In the genomic region with DNA sequence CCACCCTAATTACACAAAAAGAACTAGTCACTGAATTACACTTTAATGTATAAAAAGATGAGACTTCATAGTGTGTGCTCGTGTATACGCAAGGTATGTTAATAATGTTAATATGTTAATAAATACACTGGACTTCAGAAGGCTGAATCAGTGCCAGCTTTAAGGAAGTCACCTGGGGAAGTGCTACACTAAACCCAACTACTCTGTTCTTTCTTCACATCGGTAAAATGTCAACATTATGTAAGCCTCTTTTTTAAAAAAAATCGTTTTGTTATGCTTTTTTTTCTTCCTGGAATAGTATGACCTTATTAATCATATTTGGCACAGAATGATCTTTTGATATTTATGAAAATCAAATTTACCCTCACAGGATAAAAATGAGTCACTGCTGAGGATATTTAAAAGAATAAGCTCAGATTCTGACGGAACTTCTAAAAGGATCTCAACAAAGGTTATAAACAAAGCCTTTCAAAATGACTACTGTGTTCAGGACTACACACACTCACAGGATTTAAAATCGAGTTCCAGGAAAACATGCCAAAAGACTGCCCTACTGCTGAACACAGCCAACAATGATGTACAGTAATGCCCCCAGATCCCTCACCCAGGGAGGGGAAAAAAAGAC, we compare ENCODE assay signal across 23 cellular contexts.
DNase-seq lines count a peak whose midpoint lies in the region; ATAC-seq and TF ChIP-seq lines count a peak whose summit lies in the region.
"Had no signal": no experiment of that assay in that cellular context is flagged by ENCODE, and none has a peak within 500 bp of the region (broad histone marks: within the 10 kb centered on the region; RNA-seq: fewer than 3 reads in every experiment).

No MANE protein-coding gene starts in this region.

- H3K27me3 Mint-ChIP-seq in natural killer cell treated with Interleukin-12 subunit alpha and Interleukin-12 subunit beta and Interleukin-15 and Interleukin-18, amount 100 ng/mL, for 72 hours: no peaks in the 10 kb centered on the region
- no peaks in the 10 kb centered on the region for H3K27me3 Mint-ChIP-seq in natural killer cell (ENCODE audit: low read depth in 2 of 2)
- H3K27me3 Mint-ChIP-seq: activated naive CD8-positive, alpha-beta T cell treated with anti-CD3 and anti-CD28 coated beads for 36 hours; central memory CD8-positive, alpha-beta T cell had no signal

- peaks cover 4 to 15% of the 10 kb centered on the region in 2 donors for H3K4me1 Mint-ChIP-seq in natural killer cell treated with Interleukin-12 subunit alpha and Interleukin-12 subunit beta and Interleukin-15 and Interleukin-18, amount 100 ng/mL, for 72 hours (ENCODE audit: low read depth in 2 of 2)
- H3K4me1 Mint-ChIP-seq in natural killer cell: no peaks in the 10 kb centered on the region
- H3K4me1 Mint-ChIP-seq: H9 had no signal

- TF ChIP-seq CTCF in natural killer cell (IDR thresholded peaks at IDR 0.05) (no peak), lung (IDR thresholded peaks at IDR 0.05; ENCODE audit: control extremely low read depth, extremely low read depth) (no peak), GM20000 (IDR thresholded peaks at IDR 0.05; ENCODE audit: extremely low read depth, missing control alignments) (no peak)

- no peak for DNase-seq in natural killer cell treated with Interleukin-12 subunit alpha and Interleukin-12 subunit beta and Interleukin-15 and Interleukin-18, amount 100 ng/mL, for 72 hours (ENCODE audit: low spot score)
- no peak for DNase-seq in natural killer cell
- peak; percentile 17 for DNase-seq in cerebellar cortex (ENCODE audit: low spot score)
- no peak for DNase-seq in lung (ENCODE audit: low spot score)
- DNase-seq in EL: no peak
- DNase-seq in stimulated activated naive CD4-positive, alpha-beta T cell (lab: John Stamatoyannopoulos, UW): no peak
- no peak for DNase-seq in NCI-H1105 (lab: John Stamatoyannopoulos, UW)
- DNase-seq in GM20000 (ENCODE audit: low spot score): no peak
- DNase-seq: activated CD8-positive, alpha-beta memory T cell treated with anti-CD3 and anti-CD28 coated beads, Interleukin-2, amount 50 U/mL, for 48 hours; activated naive CD8-positive, alpha-beta T cell treated with anti-CD3 and anti-CD28 coated beads for 36 hours; Caco-2; GDM1; H9; heart right ventricle; kidney; NCI-H82; RPMI8226; stimulated activated naive CD8-positive, alpha-beta T cell treated with anti-CD3 and anti-CD28 coated beads, Interleukin-15, Interleukin-2, amounts not matched to agents 100 U/mL and 50 U/mL, for 24 hours; uterus; WERI-Rb-1 had no signal

- no peak overlapping the region for H3K27ac ChIP-seq in lung (ENCODE audit: low read depth in 1 of 2, low read length in 1 of 2)
- H3K27ac ChIP-seq: parathyroid adenoma, uterus, WERI-Rb-1 had no signal

- no peak overlapping the region for H3K4me3 ChIP-seq in lung
- H3K4me3 ChIP-seq: heart right ventricle, uterus had no signal

- peaks cover 0 to 1% of the 10 kb centered on the region in 2 donors for H3K9me3 ChIP-seq in lung (ENCODE audit: control insufficient read depth in 2 of 2, insufficient read depth in 1 of 2, low read length in 1 of 2)
- H3K9me3 ChIP-seq: Caco-2, heart right ventricle, uterus had no signal

- H3K4me1 ChIP-seq in lung (ENCODE audit: control insufficient read depth in 2 of 2, insufficient read depth in 2 of 2, low read length in 2 of 2): peaks cover 2 to 3% of the 10 kb centered on the region in 2 donors
- H3K4me1 ChIP-seq: Caco-2, parathyroid adenoma, uterus had no signal

- H3K27me3 ChIP-seq in lung (ENCODE audit: control insufficient read depth, insufficient read depth): no peaks in the 10 kb centered on the region
- H3K27me3 ChIP-seq: heart right ventricle, uterus had no signal

- ATAC-seq in natural killer cell treated with Interleukin-12 subunit alpha and Interleukin-12 subunit beta and Interleukin-15 and Interleukin-18, amount 100 ng/mL, for 72 hours: peak in 1 of 2 donors; percentile 67
- ATAC-seq in natural killer cell: no peak
- ATAC-seq in lung (ENCODE audit: insufficient read depth, low FRiP score): peak; percentile 27
- ATAC-seq: HepG2; stimulated activated naive CD8-positive, alpha-beta T cell treated with anti-CD3 and anti-CD28 coated beads, Interleukin-15, Interleukin-2, amounts not matched to agents 100 U/mL and 50 U/mL, for 24 hours had no signal

- peaks cover 16% of the 10 kb centered on the region for H3K36me3 Mint-ChIP-seq in natural killer cell treated with Interleukin-12 subunit alpha and Interleukin-12 subunit beta and Interleukin-15 and Interleukin-18, amount 100 ng/mL, for 72 hours
- peaks cover 7% of the 10 kb centered on the region for H3K36me3 Mint-ChIP-seq in natural killer cell

- intact Hi-C loops in natural killer cell (cut with micrococcal nuclease): no loop called here

- WGBS in lung, 2 donors: 40 to 51% methylated on average over 6 of the region's 6 CpGs

- no peak overlapping the region for H3K4me3 Mint-ChIP-seq in natural killer cell treated with Interleukin-12 subunit alpha and Interleukin-12 subunit beta and Interleukin-15 and Interleukin-18, amount 100 ng/mL, for 72 hours
- H3K4me3 Mint-ChIP-seq in natural killer cell: no peak overlapping the region
- H3K4me3 Mint-ChIP-seq: activated naive CD8-positive, alpha-beta T cell treated with anti-CD3 and anti-CD28 coated beads for 36 hours; central memory CD8-positive, alpha-beta T cell; H9 had no signal

- peak overlapping the region; percentile 54 to 57 for H3K27ac Mint-ChIP-seq in natural killer cell treated with Interleukin-12 subunit alpha and Interleukin-12 subunit beta and Interleukin-15 and Interleukin-18, amount 100 ng/mL, for 72 hours
- peak overlapping the region in 1 of 2 donors; percentile 23 for H3K27ac Mint-ChIP-seq in natural killer cell
- H3K27ac Mint-ChIP-seq: activated naive CD8-positive, alpha-beta T cell treated with anti-CD3 and anti-CD28 coated beads for 36 hours; H9 had no signal

- peaks cover 0 to 3% of the 10 kb centered on the region in 2 donors for H3K36me3 ChIP-seq in lung (ENCODE audit: control insufficient read depth in 2 of 2, insufficient read depth in 2 of 2, low read length in 2 of 2)
- H3K36me3 ChIP-seq: uterus, WERI-Rb-1 had no signal

- H3K9me3 Mint-ChIP-seq in natural killer cell treated with Interleukin-12 subunit alpha and Interleukin-12 subunit beta and Interleukin-15 and Interleukin-18, amount 100 ng/mL, for 72 hours: no peaks in the 10 kb centered on the region
- no peaks in the 10 kb centered on the region for H3K9me3 Mint-ChIP-seq in natural killer cell
- H3K9me3 Mint-ChIP-seq: activated naive CD8-positive, alpha-beta T cell treated with anti-CD3 and anti-CD28 coated beads for 36 hours; central memory CD8-positive, alpha-beta T cell had no signal
